11 cellular contexts compared by ENCODE assay signal in the genomic region with DNA sequence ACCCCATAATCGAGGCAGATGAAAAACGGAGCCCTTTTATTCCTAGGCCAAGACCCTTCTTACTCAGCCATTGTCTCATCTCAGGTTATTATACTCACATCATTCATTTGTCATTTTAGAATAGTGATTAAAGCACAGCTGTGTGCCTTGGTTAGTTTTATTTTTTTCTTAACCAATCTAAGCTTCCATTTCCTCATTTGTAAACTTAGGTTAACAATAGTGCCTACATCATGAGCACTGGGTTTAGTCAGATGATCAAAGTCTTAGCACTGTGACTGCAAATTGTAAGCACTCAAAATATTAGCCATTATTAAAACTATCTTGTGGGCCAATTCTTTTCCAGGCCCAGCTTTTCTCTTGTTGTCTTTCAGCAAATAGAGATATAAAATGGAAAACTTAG.
DNase-seq lines count a peak whose midpoint lies in the region; ATAC-seq and TF ChIP-seq lines count a peak whose summit lies in the region.
"Had no signal": no experiment of that assay in that cellular context is flagged by ENCODE, and none has a peak within 500 bp of the region (broad histone marks: within the 10 kb centered on the region; RNA-seq: fewer than 3 reads in every experiment).

No MANE protein-coding gene starts in this region.

- H3K9me3 ChIP-seq in Loucy (ENCODE audit: insufficient read depth, low read depth, low read length), result no peaks in the 10 kb centered on the region
- H3K9me3 ChIP-seq: tibial artery had no signal

- H3K4me3 ChIP-seq in Loucy (ENCODE audit: low read length, poor library complexity, severe bottlenecking), result no peak overlapping the region
- H3K4me3 ChIP-seq: tibial artery had no signal

- DNase-seq in CD1c-positive myeloid dendritic cell (ENCODE audit: extremely low spot score) (peak; percentile 9), NCI-H526 treated with DMSO at 0.1 percent for 48 hours (lab: John Stamatoyannopoulos, UW) (no peak), medulla oblongata (ENCODE audit: extremely low spot score) (no peak)
- DNase-seq: DND-41, T-cell, tibial artery had no signal

- no peaks in the 10 kb centered on the region for H3K36me3 ChIP-seq in Loucy (ENCODE audit: insufficient read depth, low read length)
- H3K36me3 ChIP-seq: tibial artery had no signal

- no peaks in the 10 kb centered on the region for H3K79me2 ChIP-seq in Loucy (ENCODE audit: insufficient read depth, low read length)

- no peaks in the 10 kb centered on the region for H3K4me1 ChIP-seq in Loucy (ENCODE audit: insufficient read depth, low read length, poor library complexity, severe bottlenecking)

- H3K9me2 ChIP-seq in Loucy (replicated peaks; ENCODE audit: low read depth, low read length), result no peaks in the 10 kb centered on the region

- peak overlapping the region; percentile 62 for H2AFZ ChIP-seq in Loucy (ENCODE audit: low read length)

- no peaks in the 10 kb centered on the region for H3K27me3 ChIP-seq in Loucy (ENCODE audit: insufficient read depth, low read length, poor library complexity, severe bottlenecking)
- H3K27me3 ChIP-seq: tibial artery had no signal

- ATAC-seq in GM19397 (IDR thresholded peaks at IDR 0.05; ENCODE audit: unreplicated experiment), result peak; percentile 61
- ATAC-seq in HG02852 (IDR thresholded peaks at IDR 0.05; ENCODE audit: unreplicated experiment), result peak; percentile 58
- ATAC-seq in HG03571 (IDR thresholded peaks at IDR 0.05; ENCODE audit: unreplicated experiment), result no peak
- ATAC-seq in HG03108 (IDR thresholded peaks at IDR 0.05; ENCODE audit: unreplicated experiment), result no peak
- ATAC-seq: T-cell had no signal

- H3F3A ChIP-seq in Loucy (ENCODE audit: low read depth), result no peaks in the 10 kb centered on the region

- H4K20me1 ChIP-seq in Loucy (ENCODE audit: insufficient read depth, low read length, poor library complexity, severe bottlenecking), result no peaks in the 10 kb centered on the region

- TF ChIP-seq CTCF in Loucy (conservative IDR thresholded peaks at IDR 0.05; ENCODE audit: low read length), result no peak

- H3K9ac ChIP-seq in Loucy (ENCODE audit: low read depth, low read length, poor library complexity, severe bottlenecking), result no peak overlapping the region

- H3K4me2 ChIP-seq in Loucy (ENCODE audit: low read depth, low read length, poor library complexity, severe bottlenecking), result no peak overlapping the region

Comparison
In these comparisons a context has a peak if more than half of its experiments do, and no peak if none do; other contexts are left out.
1. ATAC-seq: peak in GM19397 (single experiment) and HG02852 (single experiment); none in HG03571 (single experiment) and HG03108 (single experiment).